ENCODE assay signal across 25 cellular contexts in the genomic region with DNA sequence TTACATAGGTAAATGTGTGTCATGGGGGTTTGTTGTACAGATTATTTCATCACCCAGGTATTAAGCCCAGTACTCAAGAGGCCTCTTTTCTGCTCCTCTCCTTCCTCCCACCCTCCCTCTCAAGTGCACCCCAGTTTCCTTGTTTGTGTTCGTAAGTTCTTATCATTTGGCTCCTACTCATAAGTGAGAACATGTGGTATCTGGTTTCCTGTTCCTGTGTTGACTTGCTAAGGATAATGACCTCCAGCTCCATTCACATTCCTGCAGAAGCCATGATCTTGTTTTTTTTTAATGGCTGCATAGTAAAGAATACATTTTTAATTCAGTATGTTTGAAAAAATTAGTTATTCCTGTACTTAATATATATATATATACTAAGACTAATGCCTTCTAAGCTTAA.
DNase-seq lines count a peak whose midpoint lies in the region; ATAC-seq and TF ChIP-seq lines count a peak whose summit lies in the region.
"Had no signal": no experiment of that assay in that cellular context is flagged by ENCODE, and none has a peak within 500 bp of the region (broad histone marks: within the 10 kb centered on the region; RNA-seq: fewer than 3 reads in every experiment).

No MANE protein-coding gene starts in this region.

- H2AFZ ChIP-seq in mammary epithelial cell (ENCODE audit: low read depth, low read length), result no peak overlapping the region

- H3K4me1 ChIP-seq in mammary epithelial cell (ENCODE audit: insufficient read depth, low read length) (no peaks in the 10 kb centered on the region), mesendoderm (ENCODE audit: control insufficient read depth, low read depth, low read length) (no peaks in the 10 kb centered on the region)
- H3K4me1 ChIP-seq: A549; BLaER1 treated with 17β-estradiol and CSF1 and Interleukin-3, amounts not matched to agents 10 nM and 100 nM; SJSA1 had no signal

- H3K9ac ChIP-seq in mammary epithelial cell (ENCODE audit: insufficient read depth, low read length) (no peak overlapping the region), mesendoderm (ENCODE audit: low read length) (no peak overlapping the region)
- H3K9ac ChIP-seq: BLaER1 treated with 17β-estradiol and CSF1 and Interleukin-3, amounts not matched to agents 10 nM and 100 nM had no signal

- H3K18ac ChIP-seq in mesendoderm (ENCODE audit: low read length), result no peak overlapping the region

- DNase-seq in mammary epithelial cell (peak; percentile 6), MCF 10A (ENCODE audit: unreplicated experiment) (no peak), NCI-H226 (peak; percentile 20), choroid plexus epithelial cell (ENCODE audit: low read depth) (peak; percentile 9), mesendoderm (peak; percentile 65), NCI-H1105 treated with DMSO at 0.1 percent for 48 hours (lab: John Stamatoyannopoulos, UW) (no peak)
- DNase-seq: AML-193; CD4-positive, alpha-beta T cell; COR-L47; DMS79 treated with DMSO at 0.1 percent for 48 hours; HCEC 1CT; MV-4-11; NCI-H1105; NCI-H146; NCI-H1930; NCI-H2171; NCI-H345; NCI-H748 treated with DMSO at 0.1 percent for 48 hours; Right ventricle myocardium superior; RPMI8226 had no signal

- H3K27me3 ChIP-seq in mammary epithelial cell (ENCODE audit: insufficient read depth, low read length) (no peaks in the 10 kb centered on the region), mesendoderm (ENCODE audit: insufficient read depth, low read length, poor library complexity) (no peaks in the 10 kb centered on the region)
- H3K27me3 ChIP-seq: BLaER1 treated with 17β-estradiol and CSF1 and Interleukin-3, amounts not matched to agents 10 nM and 100 nM; SJSA1 had no signal

- no peak overlapping the region for H2BK5ac ChIP-seq in mesendoderm (ENCODE audit: low read length)

- H3K4me3 Mint-ChIP-seq in MCF 10A (ENCODE audit: unreplicated experiment), result no peak overlapping the region
- H3K4me3 Mint-ChIP-seq: CD4-positive, alpha-beta T cell had no signal

- intact Hi-C loops in mammary epithelial cell (cut with micrococcal nuclease), result no loop called here
- intact Hi-C loops in MCF 10A (cut with micrococcal nuclease), result no loop called here

- no peak overlapping the region for H2BK15ac ChIP-seq in mesendoderm (replicated peaks; ENCODE audit: low read depth)

- no peak overlapping the region for H3K4me3 ChIP-seq in mammary epithelial cell (replicated peaks in 1 of 3; ENCODE audit: insufficient read depth in 1 of 3, low read depth in 2 of 3, low read length in 3 of 3)
- H3K4me3 ChIP-seq in choroid plexus epithelial cell (ENCODE audit: low read depth, low read length), result no peak overlapping the region
- no peak overlapping the region for H3K4me3 ChIP-seq in mesendoderm (ENCODE audit: low read length)
- H3K4me3 ChIP-seq: A549; BLaER1 treated with 17β-estradiol and CSF1 and Interleukin-3, amounts not matched to agents 10 nM and 100 nM; SJSA1 had no signal

- H3K79me1 ChIP-seq in mesendoderm (ENCODE audit: low read length), result no peaks in the 10 kb centered on the region

- in situ Hi-C loops in mammary epithelial cell (cut with MboI; ENCODE audit: low sequenced_read_pairs in 2 of 2), result no loop called here

- TF ChIP-seq CTCF in mammary epithelial cell (conservative IDR thresholded peaks at IDR 0.05 in 1 of 2, IDR thresholded peaks at IDR 0.05 in 1 of 2; ENCODE audit: extremely low read depth in 1 of 2, insufficient read depth in 1 of 2, low read depth in 1 of 2, low read length in 2 of 2) (no peak), MCF 10A (IDR thresholded peaks at IDR 0.05; ENCODE audit: unreplicated experiment) (no peak), choroid plexus epithelial cell (conservative IDR thresholded peaks at IDR 0.05; ENCODE audit: low read depth, low read length) (no peak)

- no peak overlapping the region for H3K4ac ChIP-seq in mesendoderm (ENCODE audit: low read depth, low read length)

- CTCF ChIA-PET in mammary epithelial cell (lab: Charles Lee; ENCODE audit: low non-redundant PET) (no interaction called here), MCF 10A (lab: Yijun Ruan, JAX) (interaction anchor here (0.6 to 1.1 kb wide), 5 partner anchors 14 to 231 kb away, joined by 3 to 4 read pairs (median 3); no protein-coding TSS in a partner anchor)

- no peaks in the 10 kb centered on the region for H3K27me3 Mint-ChIP-seq in MCF 10A (ENCODE audit: insufficient read depth, unreplicated experiment)
- H3K27me3 Mint-ChIP-seq: CD4-positive, alpha-beta T cell had no signal

- H3K36me3 Mint-ChIP-seq in MCF 10A (ENCODE audit: insufficient read depth, unreplicated experiment), result peaks cover 5% of the 10 kb centered on the region

- dilution Hi-C loops in mammary epithelial cell (cut with HindIII; ENCODE audit: low sequenced_read_pairs), result no loop called here

- H3K27ac ChIP-seq in mammary epithelial cell (ENCODE audit: insufficient read depth, low read depth, low read length) (no peak overlapping the region), mesendoderm (ENCODE audit: low read depth, low read length) (no peak overlapping the region)
- H3K27ac ChIP-seq: A549; BLaER1 treated with 17β-estradiol and CSF1 and Interleukin-3, amounts not matched to agents 10 nM and 100 nM; SJSA1 had no signal

- no peak overlapping the region for H3K27ac Mint-ChIP-seq in MCF 10A (ENCODE audit: low read depth, unreplicated experiment)
- H3K27ac Mint-ChIP-seq: CD4-positive, alpha-beta T cell had no signal

- H3K36me3 ChIP-seq in mammary epithelial cell (ENCODE audit: insufficient read depth, low read length) (no peaks in the 10 kb centered on the region), mesendoderm (ENCODE audit: control insufficient read depth, insufficient read depth, low read length) (no peaks in the 10 kb centered on the region)
- H3K36me3 ChIP-seq: BLaER1 treated with 17β-estradiol and CSF1 and Interleukin-3, amounts not matched to agents 10 nM and 100 nM; SJSA1 had no signal

- no peak overlapping the region for H2AK5ac ChIP-seq in mesendoderm (ENCODE audit: low read length)

- POLR2A ChIA-PET in MCF 10A (lab: Yijun Ruan, JAX), result interaction anchor here (1.5 kb wide), 1 partner anchor 8 kb away, joined by 5 read pairs; no protein-coding TSS in a partner anchor

- H3K4me2 ChIP-seq in mammary epithelial cell (ENCODE audit: insufficient read depth, low read depth, low read length), result no peak overlapping the region
- H3K4me2 ChIP-seq in mesendoderm (ENCODE audit: low read length), result no peak overlapping the region
- H3K4me2 ChIP-seq: A549; BLaER1 treated with 17β-estradiol and CSF1 and Interleukin-3, amounts not matched to agents 10 nM and 100 nM had no signal

- H3K56ac ChIP-seq in mesendoderm (ENCODE audit: low read length), result no peak overlapping the region

- H3K9me3 Mint-ChIP-seq in MCF 10A (ENCODE audit: unreplicated experiment), result no peaks in the 10 kb centered on the region
- H3K9me3 Mint-ChIP-seq: CD4-positive, alpha-beta T cell had no signal

- H3K9me3 ChIP-seq in mammary epithelial cell (replicated peaks; ENCODE audit: insufficient read depth, low read length), result no peaks in the 10 kb centered on the region
- H3K9me3 ChIP-seq: A549, SJSA1 had no signal

- BruUV-seq in mammary epithelial cell (replicated peaks; lab: Mats Ljungman, UMichigan) (no TSS peak), MCF 10A (replicated peaks; lab: Mats Ljungman, UMichigan) (no TSS peak)

- H3K79me2 ChIP-seq in mammary epithelial cell (ENCODE audit: insufficient read depth, low read length) (no peaks in the 10 kb centered on the region), mesendoderm (ENCODE audit: control insufficient read depth, insufficient read depth, low read length) (no peaks in the 10 kb centered on the region)

- ATAC-seq in HG03469 (IDR thresholded peaks at IDR 0.05; ENCODE audit: unreplicated experiment) (no peak), GM21737 (IDR thresholded peaks at IDR 0.05; ENCODE audit: unreplicated experiment) (no peak)
- ATAC-seq: A549 had no signal

- H2BK120ac ChIP-seq in mesendoderm (ENCODE audit: low read depth, low read length), result no peak overlapping the region

- H4K5ac ChIP-seq in mesendoderm (ENCODE audit: low read length), result no peak overlapping the region

- H4K8ac ChIP-seq in mesendoderm (ENCODE audit: low read depth, low read length), result no peak overlapping the region

- H3K23ac ChIP-seq in mesendoderm (ENCODE audit: low read length), result no peak overlapping the region

- peaks cover 5% of the 10 kb centered on the region for H3K4me1 Mint-ChIP-seq in MCF 10A (ENCODE audit: insufficient read depth, unreplicated experiment)

- 40% methylated on average over 1 of the region's 1 CpG for WGBS in mammary epithelial cell (ENCODE audit: low coverage, missing lambda C conversion rate)
- WGBS in mesendoderm (ENCODE audit: extremely low coverage, insufficient coverage, low lambda C conversion rate), result no CpG with 5 or more reads among the region's 1 CpG

- no peaks in the 10 kb centered on the region for H4K20me1 ChIP-seq in mammary epithelial cell (ENCODE audit: insufficient read depth, low read length)
- H4K20me1 ChIP-seq: BLaER1 treated with 17β-estradiol and CSF1 and Interleukin-3, amounts not matched to agents 10 nM and 100 nM had no signal

Comparison
In these comparisons a context has a peak if more than half of its experiments do, and no peak if none do; other contexts are left out.
1. DNase-seq: peak in mammary epithelial cell (single experiment), NCI-H226 (single experiment), choroid plexus epithelial cell (single experiment) and mesendoderm (single experiment); none in MCF 10A (single experiment) and NCI-H1105 treated with DMSO at 0.1 percent for 48 hours (single experiment).